Comparison of ENCODE assay signal across 8 cellular contexts in the genomic region with DNA sequence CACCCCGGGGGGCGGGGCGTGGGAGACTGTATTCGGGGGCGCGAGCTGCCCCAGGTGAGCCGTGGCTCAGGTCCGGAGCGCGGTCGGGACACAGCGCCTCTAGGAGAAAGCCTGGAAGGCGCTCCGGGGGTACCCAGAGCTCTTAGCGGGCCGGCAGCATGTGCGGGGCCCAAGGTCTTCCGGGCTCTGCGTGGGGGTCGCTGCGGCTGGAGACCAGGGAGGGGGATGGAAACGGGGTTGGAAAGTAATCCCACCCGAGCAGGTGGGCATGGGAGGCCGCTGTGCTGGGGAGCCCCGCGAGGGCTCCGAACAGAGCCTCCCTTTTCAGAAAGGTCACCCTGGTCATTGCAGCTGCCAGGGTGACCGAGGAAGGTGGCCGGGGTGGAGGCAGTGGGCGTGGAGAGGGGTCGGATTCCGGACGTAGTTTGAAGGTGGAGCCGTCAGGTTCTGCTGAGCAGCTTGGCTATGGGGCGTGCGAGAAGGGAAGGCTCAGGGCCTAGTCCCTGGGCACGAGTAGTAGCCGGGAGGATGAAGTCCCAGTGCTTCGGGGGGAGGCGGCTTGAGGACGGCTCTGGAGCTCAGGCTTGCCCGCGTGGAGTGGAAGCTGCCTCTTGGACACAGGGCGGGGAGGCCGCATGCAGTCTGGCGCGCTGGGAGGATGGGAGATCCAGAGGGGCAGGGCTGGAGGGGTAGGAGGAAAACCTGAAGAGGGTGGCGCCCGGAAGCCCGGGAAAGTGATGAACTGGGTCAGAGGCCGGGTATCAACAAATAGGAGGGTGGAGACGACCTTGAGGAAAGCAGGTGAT. TPM values are rescaled to one million over a fixed set of nuclear protein-coding genes. Genes with fewer than 3 reads are reported as not detected.
A peak's percentile ranks its signal among the peaks of the same experiment; 100 is the strongest.
DNase-seq lines count a peak whose midpoint lies in the region; ATAC-seq and TF ChIP-seq lines count a peak whose summit lies in the region.

A gene (plus strand): TSS at position 31 of the 806 bp plus-strand sequence. CDS start 9,510 bp downstream, outside the sequence.

- TF ChIP-seq CTCF in A673 (conservative IDR thresholded peaks at IDR 0.05; ENCODE audit: low read depth, low read length) (no peak), brain microvascular endothelial cell (IDR thresholded peaks at IDR 0.05; ENCODE audit: low read depth, low read length, missing control alignments) (no peak)

- H3K4me1 ChIP-seq in A673 (ENCODE audit: insufficient read depth, low read length, poor library complexity, severe bottlenecking) = no peaks in the 10 kb centered on the region
- peaks cover 7% of the 10 kb centered on the region for H3K4me1 ChIP-seq in iPS-20b (ENCODE audit: insufficient read depth, low read length)

- H3K27me3 ChIP-seq in A673 (replicated peaks; ENCODE audit: insufficient read depth, low read depth, low read length, poor library complexity) (no peaks in the 10 kb centered on the region), brain microvascular endothelial cell (replicated peaks) (no peaks in the 10 kb centered on the region), iPS-20b (ENCODE audit: insufficient read depth, low read length) (no peaks in the 10 kb centered on the region)

- peak within 1 kb of the TSS; percentile 97 for H3K9ac ChIP-seq in iPS-20b (ENCODE audit: low read depth, low read length)

- CTCF ChIA-PET in A673 (lab: Charles Lee) = interaction anchor here (0.5 to 1.7 kb wide), 9 partner anchors 13 to 327 kb away, joined by 3 to 15 read pairs (median 3); a partner anchor contains a TSS

- peak within 1 kb of the TSS; percentile 74 for H3K27ac ChIP-seq in A673 (ENCODE audit: low read depth, low read length, poor library complexity, severe bottlenecking)
- H3K27ac ChIP-seq in brain microvascular endothelial cell = peak within 1 kb of the TSS; percentile 73
- H3K27ac ChIP-seq in iPS-20b (ENCODE audit: low read length) = peak within 1 kb of the TSS; percentile 92
- H3K27ac ChIP-seq in skin epidermis = peak within 1 kb of the TSS; percentile 91 to 99 (median 94)

- peak; percentile 88 for DNase-seq in A673 (ENCODE audit: low spot score)
- peak; percentile 44 for DNase-seq in NCI-H2107 (lab: John Stamatoyannopoulos, UW)
- DNase-seq in UCSD-AML1 (lab: John Stamatoyannopoulos, UW; ENCODE audit: unreplicated experiment) = peak; percentile 78
- peak; percentile 80 for DNase-seq in brain microvascular endothelial cell

- intact Hi-C loops in A673 (cut with micrococcal nuclease; ENCODE audit: unreplicated experiment) = no loop called here

- no peaks in the 10 kb centered on the region for H3K9me3 ChIP-seq in A673 (ENCODE audit: low read depth, low read length, poor library complexity, severe bottlenecking)
- H3K9me3 ChIP-seq in iPS-20b (ENCODE audit: insufficient read depth, low read depth, low read length) = no peaks in the 10 kb centered on the region

- POLR2A ChIA-PET in A673 (lab: Charles Lee; ENCODE audit: low non-redundant PET) = interaction anchor here (0.6 kb wide), 2 partner anchors 141 to 271 kb away, joined by 4 read pairs; no protein-coding TSS in a partner anchor

- peak within 1 kb of the TSS; percentile 67 for H3K4me3 ChIP-seq in A673 (ENCODE audit: low read depth, low read length, poor library complexity, severe bottlenecking)
- peak within 1 kb of the TSS; percentile 78 for H3K4me3 ChIP-seq in brain microvascular endothelial cell (ENCODE audit: low read depth, low read length)
- H3K4me3 ChIP-seq in iPS-20b (ENCODE audit: low read length) = peak within 1 kb of the TSS; percentile 95
- peak within 1 kb of the TSS; percentile 70 to 90 (median 80) for H3K4me3 ChIP-seq in skin epidermis

- in situ Hi-C loops in brain microvascular endothelial cell (cut with HindIII; ENCODE audit: low pct_ligation_motif_present, low sequenced_read_pairs) = no loop called here

- BruUV-seq in A673 (replicated peaks; lab: Mats Ljungman, UMichigan) = no TSS peak

- H3K36me3 ChIP-seq in A673 (ENCODE audit: insufficient read depth, low read length, poor library complexity, severe bottlenecking) (no peaks in the 10 kb centered on the region), brain microvascular endothelial cell (replicated peaks) (no peaks in the 10 kb centered on the region), iPS-20b (ENCODE audit: insufficient read depth, low read depth, low read length) (peaks cover 4% of the 10 kb centered on the region; the same call in 1 of the 2 replicates)

- peak; percentile 55 for ATAC-seq in HG03064 (IDR thresholded peaks at IDR 0.05; ENCODE audit: low read depth, unreplicated experiment)

- TF ChIP-seq POLR2A in GM18526 (IDR thresholded peaks at IDR 0.05; ENCODE audit: extremely low read depth, insufficient read length) = peak; percentile 49

RNA-seq across cellular contexts. Expression of the gene that starts here (rescaled TPM):
- total RNA-seq in A673 (2021) = 7.6 and 9.0 TPM in 2 replicates

Comparison
In these comparisons a context has a peak if more than half of its experiments do, and no peak if none do; other contexts are left out.
1. Peak in every context shown above with its lines: DNase-seq, ATAC-seq, H3K4me3 ChIP-seq and H3K27ac ChIP-seq.